Comparison of ENCODE assay signal across 8 cellular contexts in genomic region chr3:32392530-32393302, GRCh38. TPM values are rescaled to one million over a fixed set of nuclear protein-coding genes. Genes with fewer than 3 reads are reported as not detected.
A peak's percentile ranks its signal among the peaks of the same experiment; 100 is the strongest.
DNase-seq lines count a peak whose midpoint lies in the region; ATAC-seq and TF ChIP-seq lines count a peak whose summit lies in the region.

No MANE protein-coding gene starts in this region.

- H3K9me3 ChIP-seq in body of pancreas: no peaks in the 10 kb centered on the region

- no peaks in the 10 kb centered on the region for H3K36me3 Mint-ChIP-seq in immature natural killer cell

- H3K27ac Mint-ChIP-seq in immature natural killer cell: peak overlapping the region; percentile 73 to 85 (median 80)

- TF ChIP-seq CTCF in body of pancreas (IDR thresholded peaks at IDR 0.05): peak in 1 of 7 experiments; percentile 4

- no peaks in the 10 kb centered on the region for H3K36me3 ChIP-seq in body of pancreas (replicated peaks in 1 of 2; ENCODE audit: insufficient read depth in 1 of 2, low read depth in 2 of 2)

- intact Hi-C loops in body of pancreas (cut with DNase I): no loop called here

- peak overlapping the region; percentile 41 to 89 (median 80) for H3K27ac ChIP-seq in body of pancreas

- peak in 2 of 3 donors; percentile 6 to 35 for TF ChIP-seq POLR2A in body of pancreas (IDR thresholded peaks at IDR 0.05)

- 38 to 42% methylated on average over 11 to 18 of the region's 18 CpGs for WGBS in body of pancreas, 2 donors

- H3K27me3 Mint-ChIP-seq in immature natural killer cell (ENCODE audit: low read depth in 3 of 3): peaks cover 0 to 1% (median 1%) of the 10 kb centered on the region in 3 donors

- H3K27me3 ChIP-seq in body of pancreas: no peaks in the 10 kb centered on the region

- DNase-seq in OCI-M1 (lab: John Stamatoyannopoulos, UW) (peak; percentile 41), body of pancreas (peak; percentile 38 to 64 (median 61)), immature natural killer cell (no peak), NCI-H1417 (lab: John Stamatoyannopoulos, UW) (no peak), NCI-H1105 (lab: John Stamatoyannopoulos, UW) (no peak), T-helper 9 cell (no peak)
- DNase-seq in stimulated activated CD4-positive, alpha-beta T cell treated with anti-CD3 and anti-CD28 coated beads, Interleukin-2, amount 100 ng/mL, for 24 hours: peak; percentile 37 to 39

- peak overlapping the region in 1 of 2 donors; percentile 33 for H3K4me3 ChIP-seq in body of pancreas

- no peaks in the 10 kb centered on the region for H3K9me3 Mint-ChIP-seq in immature natural killer cell

- H3K4me1 ChIP-seq in body of pancreas: peaks cover 10% of the 10 kb centered on the region

- ATAC-seq in GM19455 (IDR thresholded peaks at IDR 0.05; ENCODE audit: unreplicated experiment): peak; percentile 10
- peak; percentile 54 for ATAC-seq in body of pancreas

- H3K4me1 Mint-ChIP-seq in immature natural killer cell: peaks cover 40 to 49% of the 10 kb centered on the region in 2 donors

- H3K4me3 Mint-ChIP-seq in immature natural killer cell: peak overlapping the region; percentile 92 to 96 (median 95)

RNA-seq across cellular contexts. Expression of gene CMTM7, which starts 1.1 kb away (rescaled TPM):
- total RNA-seq in body of pancreas: 10 to 100 TPM; 23.3 to 51.1 TPM
- polyA plus RNA-seq in immature natural killer cell: 10 to 100 TPM; 16.8 to 29.8 (median 28.2) TPM

Comparison
In these comparisons a context has a peak if more than half of its experiments do, and no peak if none do; other contexts are left out.
1. DNase-seq: peak in OCI-M1 (single experiment), body of pancreas (4 of 4) and stimulated activated CD4-positive, alpha-beta T cell treated with anti-CD3 and anti-CD28 coated beads, Interleukin-2, amount 100 ng/mL, for 24 hours (2 of 2); none in immature natural killer cell (0 of 3), NCI-H1417 (0 of 3), NCI-H1105 (single experiment) and T-helper 9 cell (single experiment).